ENCODE assay signal across 7 cellular contexts in genomic region chrX:65034641-65035450, GRCh38. TPM values are rescaled to one million over a fixed set of nuclear protein-coding genes. Genes with fewer than 3 reads are reported as not detected.
A peak's percentile ranks its signal among the peaks of the same experiment; 100 is the strongest.
DNase-seq lines count a peak whose midpoint lies in the region; ATAC-seq and TF ChIP-seq lines count a peak whose summit lies in the region.

Gene ZC3H12B (plus strand): TSS chrX:65034826.

- peaks cover 6% of the 10 kb centered on the region; the same call in 1 of the 2 replicates for H3K4me1 ChIP-seq in OCI-LY3 (ENCODE audit: low read length)
- no peaks in the 10 kb centered on the region for H3K4me1 ChIP-seq in naive thymus-derived CD4-positive, alpha-beta T cell (ENCODE audit: control insufficient read depth in 2 of 2, insufficient read depth in 2 of 2, low read length in 2 of 2)

- peak within 1 kb of the TSS; percentile 90 to 98 (median 96) for H3K27ac Mint-ChIP-seq in naive thymus-derived CD4-positive, alpha-beta T cell
- H3K27ac Mint-ChIP-seq in stimulated activated memory B cell treated with anti-CD40 and anti-IgM and Interleukin-4, amounts not matched to agents 10 μg/mL and 1 μg/mL and 100 μg/mL, for 72 hours = peak within 1 kb of the TSS; percentile 96

- H3K36me3 ChIP-seq in OCI-LY3 (replicated peaks; ENCODE audit: low read depth, low read length) = no peaks in the 10 kb centered on the region
- H3K36me3 ChIP-seq in naive thymus-derived CD4-positive, alpha-beta T cell (ENCODE audit: control insufficient read depth in 2 of 3, insufficient read depth in 3 of 3, low read length in 3 of 3) = no peaks in the 10 kb centered on the region

- H3K9me3 Mint-ChIP-seq in naive thymus-derived CD4-positive, alpha-beta T cell = peaks cover 0 to 8% (median 0%) of the 10 kb centered on the region in 11 donors
- H3K9me3 Mint-ChIP-seq in stimulated activated memory B cell treated with anti-CD40 and anti-IgM and Interleukin-4, amounts not matched to agents 10 μg/mL and 1 μg/mL and 100 μg/mL, for 72 hours = no peaks in the 10 kb centered on the region

- peak within 1 kb of the TSS; percentile 87 to 98 (median 94) for H3K4me3 Mint-ChIP-seq in naive thymus-derived CD4-positive, alpha-beta T cell
- peak within 1 kb of the TSS; percentile 95 for H3K4me3 Mint-ChIP-seq in stimulated activated memory B cell treated with anti-CD40 and anti-IgM and Interleukin-4, amounts not matched to agents 10 μg/mL and 1 μg/mL and 100 μg/mL, for 72 hours

- H3K27ac ChIP-seq in OCI-LY3 (ENCODE audit: low read length) = peak within 1 kb of the TSS; percentile 62
- peak within 1 kb of the TSS; percentile 76 for H3K27ac ChIP-seq in naive thymus-derived CD4-positive, alpha-beta T cell (ENCODE audit: low read depth, low read length)

- POLR2A ChIA-PET in naive thymus-derived CD4-positive, alpha-beta T cell (lab: Charles Lee) = interaction anchor here (0.6 to 3.0 kb wide), 6 partner anchors 59 to 499 kb away, joined by 3 to 25 read pairs (median 3); partner anchors contain the start of gene ZC4H2

- no peaks in the 10 kb centered on the region for H4K20me1 ChIP-seq in OCI-LY3 (ENCODE audit: insufficient read depth, low read length)

- H3K27me3 ChIP-seq in OCI-LY3 (ENCODE audit: low read depth, low read length) = no peaks in the 10 kb centered on the region
- no peaks in the 10 kb centered on the region for H3K27me3 ChIP-seq in naive thymus-derived CD4-positive, alpha-beta T cell (ENCODE audit: control insufficient read depth in 2 of 2, insufficient read depth in 2 of 2, low read length in 2 of 2)

- H2AFZ ChIP-seq in OCI-LY3 (ENCODE audit: low read depth, low read length) = peak within 1 kb of the TSS; percentile 93

- CTCF ChIA-PET in naive thymus-derived CD4-positive, alpha-beta T cell (lab: Charles Lee) = interaction anchor here (0.6 to 1.3 kb wide), 7 partner anchors 10 to 1694 kb away, joined by 3 to 6 read pairs (median 3); no protein-coding TSS in a partner anchor

- TF ChIP-seq CTCF in OCI-LY3 (IDR thresholded peaks at IDR 0.05; ENCODE audit: low read depth, low read length) = peak; percentile 34

- H3K27me3 Mint-ChIP-seq in naive thymus-derived CD4-positive, alpha-beta T cell = no peaks in the 10 kb centered on the region
- no peaks in the 10 kb centered on the region for H3K27me3 Mint-ChIP-seq in stimulated activated memory B cell treated with anti-CD40 and anti-IgM and Interleukin-4, amounts not matched to agents 10 μg/mL and 1 μg/mL and 100 μg/mL, for 72 hours

- H3K9ac ChIP-seq in OCI-LY3 (ENCODE audit: low read length) = peak within 1 kb of the TSS; percentile 85

- DNase-seq in activated T-cell treated with anti-CD3 and anti-CD28 coated beads, Interleukin-2, amount 50 U/mL, for 48 hours = peak; percentile 80 to 88
- peak; percentile 73 for DNase-seq in fibroblast of gingiva (ENCODE audit: low read depth)
- peak; percentile 63 to 84 (median 78) for DNase-seq in naive thymus-derived CD4-positive, alpha-beta T cell

- H3K4me2 ChIP-seq in OCI-LY3 (ENCODE audit: low read length) = peak within 1 kb of the TSS; percentile 86

- H3K4me3 ChIP-seq in OCI-LY3 (ENCODE audit: low read length) = peak within 1 kb of the TSS; percentile 98
- peak within 1 kb of the TSS; percentile 78 for H3K4me3 ChIP-seq in naive thymus-derived CD4-positive, alpha-beta T cell (ENCODE audit: low read length)

- H3K4me1 Mint-ChIP-seq in naive thymus-derived CD4-positive, alpha-beta T cell = peaks cover 4 to 64% (median 51%) of the 10 kb centered on the region in 7 donors
- H3K4me1 Mint-ChIP-seq in stimulated activated memory B cell treated with anti-CD40 and anti-IgM and Interleukin-4, amounts not matched to agents 10 μg/mL and 1 μg/mL and 100 μg/mL, for 72 hours = peaks cover 12% of the 10 kb centered on the region

- no peaks in the 10 kb centered on the region for H3K9me3 ChIP-seq in OCI-LY3 (ENCODE audit: insufficient read depth, low read length)
- H3K9me3 ChIP-seq in naive thymus-derived CD4-positive, alpha-beta T cell (ENCODE audit: control insufficient read depth in 2 of 3, low read length in 3 of 3) = no peaks in the 10 kb centered on the region

- H3K36me3 Mint-ChIP-seq in naive thymus-derived CD4-positive, alpha-beta T cell = peaks cover 0 to 8% (median 4%) of the 10 kb centered on the region in 5 donors
- peaks cover 6% of the 10 kb centered on the region for H3K36me3 Mint-ChIP-seq in stimulated activated memory B cell treated with anti-CD40 and anti-IgM and Interleukin-4, amounts not matched to agents 10 μg/mL and 1 μg/mL and 100 μg/mL, for 72 hours

- peak; percentile 83 for ATAC-seq in GM18858 (IDR thresholded peaks at IDR 0.05; ENCODE audit: unreplicated experiment)
- ATAC-seq in HG03039 (IDR thresholded peaks at IDR 0.05; ENCODE audit: unreplicated experiment) = peak; percentile 98
- ATAC-seq in naive thymus-derived CD4-positive, alpha-beta T cell = peak; percentile 94
- peak; percentile 98 for ATAC-seq in stimulated activated memory B cell treated with anti-CD40 and anti-IgM and Interleukin-4, amounts not matched to agents 10 μg/mL and 1 μg/mL and 100 μg/mL, for 72 hours

- intact Hi-C loops in naive thymus-derived CD4-positive, alpha-beta T cell (cut with micrococcal nuclease) = loop anchor here (1.0 to 10.0 kb wide), 13 partner anchors 59 to 1692 kb away; partner anchors contain the start of genes LAS1L (in 2 of the 2), MTMR8 (in 2 of the 2), ZC4H2 (in 2 of the 2) and AMER1 (in 1 of the 2)

- H3K79me2 ChIP-seq in OCI-LY3 (ENCODE audit: low read length) = no peaks in the 10 kb centered on the region

RNA-seq across cellular contexts. Expression of gene ZC3H12B, which starts in this region (rescaled TPM):
- 10 to 100 TPM in 1 of 5 experiments, 1 to 10 TPM in 4; 2.0 to 10.1 (median 2.7) TPM for total RNA-seq in naive thymus-derived CD4-positive, alpha-beta T cell
- polyA plus RNA-seq in naive thymus-derived CD4-positive, alpha-beta T cell = 1 to 10 TPM in 1 of 2 donors, under 1 TPM in 1; 0.40 to 2.4 TPM

Comparison
In these comparisons a context has a peak if more than half of its experiments do, and no peak if none do; other contexts are left out.
1. Peak in every context shown above with its lines: DNase-seq, ATAC-seq, H3K4me3 ChIP-seq and H3K27ac ChIP-seq.